12 cellular contexts compared by ENCODE assay signal in genomic region chr2:235675678-235676535, GRCh38.
DNase-seq lines count a peak whose midpoint lies in the region; ATAC-seq and TF ChIP-seq lines count a peak whose summit lies in the region.
"Had no signal": no experiment of that assay in that cellular context is flagged by ENCODE, and none has a peak within 500 bp of the region (broad histone marks: within the 10 kb centered on the region; RNA-seq: fewer than 3 reads in every experiment).

No MANE protein-coding gene starts in this region.

- H4K20me1 ChIP-seq in smooth muscle cell (ENCODE audit: low read depth) = peaks cover 100% of the 10 kb centered on the region

- H3K4me1 ChIP-seq in smooth muscle cell (ENCODE audit: low read depth) = peaks cover 27% of the 10 kb centered on the region

- H3K9ac ChIP-seq in smooth muscle cell (ENCODE audit: low read depth) = no peak overlapping the region

- H3K4me2 ChIP-seq in smooth muscle cell = no peak overlapping the region

- H3K4me3 ChIP-seq in fibroblast of mammary gland (ENCODE audit: control insufficient read depth, low read depth, low read length) (no peak overlapping the region), smooth muscle cell (no peak overlapping the region)
- H3K4me3 ChIP-seq: K562 had no signal

- H3K27ac ChIP-seq in smooth muscle cell (ENCODE audit: low read depth) = no peak overlapping the region
- H3K27ac ChIP-seq: 22Rv1 had no signal

- no peaks in the 10 kb centered on the region for H3F3A ChIP-seq in smooth muscle cell (ENCODE audit: low read depth)

- TF ChIP-seq CTCF in fibroblast of mammary gland (conservative IDR thresholded peaks at IDR 0.05; ENCODE audit: control insufficient read depth, insufficient read depth, low read depth, low read length) (peak; percentile 19), smooth muscle cell (IDR thresholded peaks at IDR 0.05; ENCODE audit: borderline replicate concordance, insufficient read depth, poor library complexity, severe bottlenecking) (peak; percentile 3)

- H3K36me3 ChIP-seq in smooth muscle cell (ENCODE audit: low read depth) = no peaks in the 10 kb centered on the region

- H3K9me3 ChIP-seq in smooth muscle cell (replicated peaks; ENCODE audit: low read depth) = no peaks in the 10 kb centered on the region

- H3K27me3 ChIP-seq in smooth muscle cell (ENCODE audit: low read depth) = peaks cover 17% of the 10 kb centered on the region

- no peak overlapping the region for H2AFZ ChIP-seq in smooth muscle cell (ENCODE audit: low read depth)

- DNase-seq in DMS 273 (lab: John Stamatoyannopoulos, UW; ENCODE audit: unreplicated experiment) (peak; percentile 17), DMS 273 treated with DMSO at 0.1 percent for 48 hours (lab: John Stamatoyannopoulos, UW) (no peak), RKO (ENCODE audit: low spot score) (peak; percentile 27), fibroblast of mammary gland (ENCODE audit: low read depth) (peak; percentile 66), smooth muscle cell (lab: John Stamatoyannopoulos, UW; ENCODE audit: unreplicated experiment) (no peak)
- no peak for DNase-seq in activated CD8-positive, alpha-beta memory T cell treated with anti-CD3 and anti-CD28 coated beads for 24 hours
- DNase-seq: activated naive CD4-positive, alpha-beta T cell treated with anti-CD3 and anti-CD28 coated beads for 36 hours had no signal

- H3K79me2 ChIP-seq in smooth muscle cell (ENCODE audit: low read depth) = peaks cover 30% of the 10 kb centered on the region

- 87% methylated on average over 3 of the region's 3 CpGs for WGBS in smooth muscle cell (ENCODE audit: low lambda C conversion rate)

- ATAC-seq in GM21360 (IDR thresholded peaks at IDR 0.05; ENCODE audit: unreplicated experiment) = no peak
- no peak for ATAC-seq in HG02840 (IDR thresholded peaks at IDR 0.05; ENCODE audit: low FRiP score, unreplicated experiment)
- ATAC-seq: K562, Right ventricle myocardium inferior had no signal

Comparison
In these comparisons a context has a peak if more than half of its experiments do, and no peak if none do; other contexts are left out.
1. DNase-seq: peak in DMS 273 (single experiment), RKO (single experiment) and fibroblast of mammary gland (single experiment); none in DMS 273 treated with DMSO at 0.1 percent for 48 hours (single experiment), smooth muscle cell (single experiment) and activated CD8-positive, alpha-beta memory T cell treated with anti-CD3 and anti-CD28 coated beads for 24 hours (single experiment).